13 cellular contexts compared by ENCODE assay signal in genomic region chr1:89841507-89841906, GRCh38.
"Had no signal": no experiment of that assay in that cellular context is flagged by ENCODE, and none has a peak within 500 bp of the region (broad histone marks: within the 10 kb centered on the region; RNA-seq: fewer than 3 reads in every experiment).

No MANE protein-coding gene starts in this region.

- H3K9me3 Mint-ChIP-seq: activated CD4-positive, alpha-beta memory T cell treated with anti-CD3 and anti-CD28 coated beads, Interleukin-2, amount 10 ng/mL, durations not matched to agents 7 days and 5 days; activated naive CD4-positive, alpha-beta T cell treated with anti-CD3 and anti-CD28 coated beads, Interleukin-2, amount 50 U/mL, for 24 hours; neural progenitor cell had no signal

- H3K27me3 ChIP-seq: brain microvascular endothelial cell, neural progenitor cell, thyroid gland, vagina had no signal

- H3K9me3 ChIP-seq: thyroid gland, vagina had no signal

- H3K4me2 ChIP-seq: neural progenitor cell had no signal

- H2AFZ ChIP-seq: neural progenitor cell, parathyroid adenoma had no signal

- H3K27me3 Mint-ChIP-seq: activated naive CD4-positive, alpha-beta T cell treated with anti-CD3 and anti-CD28 coated beads, Interleukin-2, amount 50 U/mL, for 24 hours had no signal

- H3K4me3 ChIP-seq: neural progenitor cell, thyroid gland, vagina had no signal

- H3K79me2 ChIP-seq: parathyroid adenoma had no signal

- H3K27ac Mint-ChIP-seq: activated CD4-positive, alpha-beta memory T cell treated with anti-CD3 and anti-CD28 coated beads, Interleukin-2, amount 10 ng/mL, durations not matched to agents 7 days and 5 days; neural progenitor cell had no signal

- H3K9ac ChIP-seq: neural progenitor cell, parathyroid adenoma had no signal

- H3K27ac ChIP-seq: brain microvascular endothelial cell, neural progenitor cell, parathyroid adenoma, thyroid gland, vagina had no signal

- H3K4me3 Mint-ChIP-seq: activated CD4-positive, alpha-beta memory T cell treated with anti-CD3 and anti-CD28 coated beads, Interleukin-2, amount 10 ng/mL, durations not matched to agents 7 days and 5 days; neural progenitor cell had no signal

- DNase-seq: activated CD4-positive, alpha-beta memory T cell treated with anti-CD3 and anti-CD28 coated beads, Interleukin-2, amount 10 ng/mL, durations not matched to agents 7 days and 5 days; activated CD4-positive, alpha-beta T cell treated with anti-CD3 and anti-CD28 coated beads for 1 hour; activated CD8-positive, alpha-beta memory T cell treated with anti-CD3 and anti-CD28 coated beads, Interleukin-2, amount 50 U/mL, for 48 hours; amygdala; brain microvascular endothelial cell; mesendoderm; stimulated activated CD4-positive, alpha-beta T cell treated with anti-CD3 and anti-CD28 coated beads, Interleukin-15, amount 100 ng/mL, for 24 hours; T-helper 9 cell; thyroid gland had no signal

- H3K36me3 ChIP-seq: brain microvascular endothelial cell, neural progenitor cell, thyroid gland, vagina had no signal
